8 cellular contexts compared by ENCODE assay signal in genomic region chr12:46386360-46386867, GRCh38. TPM values are rescaled to one million over a fixed set of nuclear protein-coding genes. Genes with fewer than 3 reads are reported as not detected.
DNase-seq lines count a peak whose midpoint lies in the region; ATAC-seq, FAIRE-seq and TF ChIP-seq lines count a peak whose summit lies in the region.

No MANE protein-coding gene starts in this region.

- H3K36me3 ChIP-seq in adipocyte (ENCODE audit: control insufficient read depth, insufficient read depth, low read length, severe bottlenecking), result no peaks in the 10 kb centered on the region
- no peaks in the 10 kb centered on the region for H3K36me3 ChIP-seq in liver (ENCODE audit: control insufficient read depth in 4 of 4, insufficient read depth in 3 of 4, low read depth in 1 of 4, low read length in 3 of 4)
- no peaks in the 10 kb centered on the region for H3K36me3 ChIP-seq in small intestine (ENCODE audit: control insufficient read depth in 2 of 2, insufficient read depth in 2 of 2, low read length in 2 of 2)

- ATAC-seq in HG03108 (IDR thresholded peaks at IDR 0.05; ENCODE audit: unreplicated experiment), result no peak

- H3K4me3 ChIP-seq in adipocyte (ENCODE audit: low read length) (peak overlapping the region; percentile 89), liver (ENCODE audit: low read depth in 1 of 3, low read length in 3 of 3) (no peak overlapping the region), small intestine (ENCODE audit: low read depth in 1 of 2, low read length in 2 of 2) (no peak overlapping the region)

- H3K4me1 ChIP-seq in adipocyte (ENCODE audit: control insufficient read depth, insufficient read depth, low read length) (peaks cover 78% of the 10 kb centered on the region), liver (ENCODE audit: control insufficient read depth in 4 of 4, insufficient read depth in 4 of 4, low read length in 3 of 4) (peaks cover 8 to 40% (median 30%) of the 10 kb centered on the region in 4 donors), small intestine (ENCODE audit: control insufficient read depth in 2 of 2, insufficient read depth in 1 of 2, low read depth in 1 of 2, low read length in 1 of 2) (peaks cover 3 to 18% of the 10 kb centered on the region in 2 donors)

- POLR2A ChIA-PET in HEK293T (lab: Yijun Ruan, JAX), result interaction anchor here (1.7 kb wide), 1 partner anchor 13 kb away, joined by 6 read pairs; no protein-coding TSS in a partner anchor

- H3K9ac ChIP-seq in adipocyte (ENCODE audit: low read length) (peak overlapping the region; percentile 94), liver (ENCODE audit: low read depth in 1 of 2, low read length in 2 of 2) (peak overlapping the region in 1 of 2 donors; percentile 69)

- no peak for TF ChIP-seq CTCF in liver (IDR thresholded peaks at IDR 0.05; ENCODE audit: low read depth, low read length, missing input control)

- peak in 1 of 2 donors; percentile 43 for TF ChIP-seq RAD21 in liver (IDR thresholded peaks at IDR 0.05)

- CTCF ChIA-PET in HEK293T (lab: Yijun Ruan, JAX), result interaction anchor here (0.6 to 1.0 kb wide), 2 partner anchors 15 to 45 kb away, joined by 3 read pairs; no protein-coding TSS in a partner anchor

- no peaks in the 10 kb centered on the region for H3K27me3 ChIP-seq in adipocyte (replicated peaks; ENCODE audit: control insufficient read depth, insufficient read depth, low read length)
- no peaks in the 10 kb centered on the region for H3K27me3 ChIP-seq in liver (ENCODE audit: control insufficient read depth in 4 of 4, insufficient read depth in 4 of 4, low read length in 3 of 4)
- no peaks in the 10 kb centered on the region for H3K27me3 ChIP-seq in small intestine (ENCODE audit: control insufficient read depth in 2 of 2, insufficient read depth in 2 of 2, low read length in 2 of 2)

- WGBS in liver, result 41% methylated on average over 3 of the region's 3 CpGs
- 65 to 95% (median 80%) methylated on average over 3 of the region's 3 CpGs for WGBS in small intestine, 3 donors

- peak; percentile 65 for DNase-seq in ACHN
- no peak for DNase-seq in HEK293T (ENCODE audit: extremely low spot score)
- peak; percentile 97 for DNase-seq in adipocyte (ENCODE audit: low read depth)
- no peak for DNase-seq in small intestine
- no peak for DNase-seq in NCI-H526 (lab: John Stamatoyannopoulos, UW)
- no peak for DNase-seq in middle frontal gyrus (ENCODE audit: extremely low spot score, low spot score)

- no peak for FAIRE-seq in small intestine (lab: Jason Lieb, UNC)

- in situ Hi-C loops in ACHN (cut with HindIII; ENCODE audit: low pct_ligation_motif_present, low pct_unique_long_range_greater_than_20kb, low sequenced_read_pairs), result no loop called here

- no peaks in the 10 kb centered on the region for H3K9me3 ChIP-seq in adipocyte (ENCODE audit: control insufficient read depth, low read length)
- H3K9me3 ChIP-seq in liver (ENCODE audit: control insufficient read depth in 4 of 4, low read length in 3 of 4), result no peaks in the 10 kb centered on the region
- no peaks in the 10 kb centered on the region for H3K9me3 ChIP-seq in small intestine (ENCODE audit: control insufficient read depth, low read depth)

- H3K27ac ChIP-seq in liver (ENCODE audit: low read depth in 1 of 2, low read length in 2 of 2), result peak overlapping the region; percentile 70 to 100
- H3K27ac ChIP-seq in small intestine (ENCODE audit: low read depth in 1 of 2, low read length in 1 of 2), result no peak overlapping the region

TF ChIP-seq in HEK293T, 16 proteins besides CTCF, POLR2A, EP300 and RAD21:
- TF ChIP-seq ZNF384 (IDR thresholded peaks at IDR 0.05), result no peak
- no peak for TF ChIP-seq TARDBP (IDR thresholded peaks at IDR 0.05)
- TF ChIP-seq ELF4 (IDR thresholded peaks at IDR 0.05), result peak; percentile 72; the same call in 1 of the 2 replicates

TF ChIP-seq in liver, 16 proteins besides CTCF, POLR2A, EP300 and RAD21:
- TF ChIP-seq HNF4G (IDR thresholded peaks at IDR 0.05), result no peak
- peak; percentile 75 to 79 for TF ChIP-seq JUND (IDR thresholded peaks at IDR 0.05)
- TF ChIP-seq GABPA (IDR thresholded peaks at IDR 0.05 in 1 of 2, conservative IDR thresholded peaks at IDR 0.05 in 1 of 2), result no peak
- peak; percentile 65 for TF ChIP-seq SP1 (IDR thresholded peaks at IDR 0.05)
- no peak for TF ChIP-seq YY1 (IDR thresholded peaks at IDR 0.05)
- TF ChIP-seq NR2F2 (IDR thresholded peaks at IDR 0.05), result no peak
- TF ChIP-seq FOXA1 (IDR thresholded peaks at IDR 0.05), result no peak
- peak; percentile 53 to 61 for TF ChIP-seq RXRA (IDR thresholded peaks at IDR 0.05)
- TF ChIP-seq EGR1 (IDR thresholded peaks at IDR 0.05; ENCODE audit: low read depth in 2 of 2), result no peak
- TF ChIP-seq, protein P1, sequence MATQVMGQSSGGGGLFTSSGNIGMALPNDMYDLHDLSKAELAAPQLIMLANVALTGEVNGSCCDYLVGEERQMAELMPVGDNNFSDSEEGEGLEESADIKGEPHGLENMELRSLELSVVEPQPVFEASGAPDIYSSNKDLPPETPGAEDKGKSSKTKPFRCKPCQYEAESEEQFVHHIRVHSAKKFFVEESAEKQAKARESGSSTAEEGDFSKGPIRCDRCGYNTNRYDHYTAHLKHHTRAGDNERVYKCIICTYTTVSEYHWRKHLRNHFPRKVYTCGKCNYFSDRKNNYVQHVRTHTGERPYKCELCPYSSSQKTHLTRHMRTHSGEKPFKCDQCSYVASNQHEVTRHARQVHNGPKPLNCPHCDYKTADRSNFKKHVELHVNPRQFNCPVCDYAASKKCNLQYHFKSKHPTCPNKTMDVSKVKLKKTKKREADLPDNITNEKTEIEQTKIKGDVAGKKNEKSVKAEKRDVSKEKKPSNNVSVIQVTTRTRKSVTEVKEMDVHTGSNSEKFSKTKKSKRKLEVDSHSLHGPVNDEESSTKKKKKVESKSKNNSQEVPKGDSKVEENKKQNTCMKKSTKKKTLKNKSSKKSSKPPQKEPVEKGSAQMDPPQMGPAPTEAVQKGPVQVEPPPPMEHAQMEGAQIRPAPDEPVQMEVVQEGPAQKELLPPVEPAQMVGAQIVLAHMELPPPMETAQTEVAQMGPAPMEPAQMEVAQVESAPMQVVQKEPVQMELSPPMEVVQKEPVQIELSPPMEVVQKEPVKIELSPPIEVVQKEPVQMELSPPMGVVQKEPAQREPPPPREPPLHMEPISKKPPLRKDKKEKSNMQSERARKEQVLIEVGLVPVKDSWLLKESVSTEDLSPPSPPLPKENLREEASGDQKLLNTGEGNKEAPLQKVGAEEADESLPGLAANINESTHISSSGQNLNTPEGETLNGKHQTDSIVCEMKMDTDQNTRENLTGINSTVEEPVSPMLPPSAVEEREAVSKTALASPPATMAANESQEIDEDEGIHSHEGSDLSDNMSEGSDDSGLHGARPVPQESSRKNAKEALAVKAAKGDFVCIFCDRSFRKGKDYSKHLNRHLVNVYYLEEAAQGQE (IDR thresholded peaks at IDR 0.05), result no peak
- TF ChIP-seq HNF4A (conservative IDR thresholded peaks at IDR 0.05), result peak; percentile 49 to 57
- TF ChIP-seq TAF1 (conservative IDR thresholded peaks at IDR 0.05), result peak; percentile 12
TF ChIP-seq in liver: peak in this region for 5.

RNA-seq across cellular contexts. Expression of gene SLC38A2, which starts 13.8 kb away (rescaled TPM):
- 100 to 1,000 TPM in 1 of 2 donors, 10 to 100 TPM in 1; 85.7 to 472 TPM for total RNA-seq in liver
- 100 to 1,000 TPM in 1 of 2 donors, 10 to 100 TPM in 1; 50.6 to 109 TPM for polyA plus RNA-seq in liver
- polyA plus RNA-seq in small intestine, result 10 to 100 TPM; 27.8 to 69.4 (median 32.9) TPM

Comparison
In these comparisons a context has a peak if more than half of its experiments do, and no peak if none do; other contexts are left out.
1. DNase-seq: peak in ACHN (single experiment) and adipocyte (single experiment); none in HEK293T (single experiment), small intestine (single experiment), NCI-H526 (0 of 2) and middle frontal gyrus (single experiment).
2. H3K27ac ChIP-seq: peak in liver (2 of 2); none in small intestine (0 of 2).